Comparison of ENCODE assay signal across 29 cellular contexts in the genomic region with DNA sequence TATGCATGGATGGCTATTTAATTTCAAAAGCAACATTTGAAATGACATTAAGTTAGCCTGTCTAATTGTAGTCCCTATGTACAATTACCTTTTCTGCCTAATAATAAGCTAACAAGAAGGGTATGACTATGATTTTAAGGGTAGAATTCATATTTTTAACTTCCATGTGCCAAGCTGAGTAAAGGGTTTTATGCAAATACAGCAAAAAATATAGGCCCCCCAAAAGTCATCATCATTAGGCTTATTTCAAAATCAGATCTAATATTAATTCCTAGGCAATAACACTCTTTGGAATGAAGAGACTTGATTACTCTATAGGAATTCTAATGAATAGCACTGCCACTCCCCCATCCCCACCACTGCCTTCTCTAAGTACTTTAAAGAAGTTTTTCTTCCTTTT.
"Had no signal": no experiment of that assay in that cellular context is flagged by ENCODE, and none has a peak within 500 bp of the region (broad histone marks: within the 10 kb centered on the region; RNA-seq: fewer than 3 reads in every experiment).

No MANE protein-coding gene starts in this region.

- H3K9me3 ChIP-seq: colonic mucosa, esophagus muscularis mucosa, esophagus squamous epithelium, gastrocnemius medialis, gastroesophageal sphincter, heart left ventricle, heart right ventricle had no signal

- H3K27ac Mint-ChIP-seq: dendritic cell treated with granulocyte-macrophage colony-stimulating factor and Interleukin-4, amounts not matched to agents 40 ng/mL and 50 ng/mL, for 4 days; effector memory CD8-positive, alpha-beta T cell; endodermal cell had no signal

- H3K9me3 Mint-ChIP-seq: dendritic cell treated with granulocyte-macrophage colony-stimulating factor and Interleukin-4, amounts not matched to agents 40 ng/mL and 50 ng/mL, for 4 days; effector memory CD8-positive, alpha-beta T cell; endodermal cell had no signal

- H3K27ac ChIP-seq: colonic mucosa, coronary artery, dorsolateral prefrontal cortex, epithelial cell of prostate, esophagus muscularis mucosa, esophagus squamous epithelium, foreskin keratinocyte, gastrocnemius medialis, gastroesophageal sphincter, heart left ventricle, heart right ventricle had no signal

- H3K36me3 ChIP-seq: colonic mucosa, esophagus muscularis mucosa, esophagus squamous epithelium, gastrocnemius medialis, gastroesophageal sphincter, heart left ventricle, heart right ventricle had no signal

- H3K4me1 Mint-ChIP-seq: endodermal cell had no signal

- H3K4me3 Mint-ChIP-seq: dendritic cell treated with granulocyte-macrophage colony-stimulating factor and Interleukin-4, amounts not matched to agents 40 ng/mL and 50 ng/mL, for 4 days; effector memory CD8-positive, alpha-beta T cell; endodermal cell had no signal

- H3K4me3 ChIP-seq: colonic mucosa, coronary artery, dorsolateral prefrontal cortex, esophagus muscularis mucosa, esophagus squamous epithelium, gastrocnemius medialis, gastroesophageal sphincter, heart left ventricle, heart right ventricle had no signal

- ATAC-seq: effector memory CD8-positive, alpha-beta T cell; esophagus mucosa; foreskin keratinocyte; gastrocnemius medialis; gastroesophageal sphincter; heart left ventricle; heart right ventricle had no signal

- FAIRE-seq: colon, endometrium, endothelial cell of umbilical vein, frontal cortex had no signal

- H3K4me1 ChIP-seq: colonic mucosa, esophagus muscularis mucosa, esophagus squamous epithelium, foreskin keratinocyte, gastrocnemius medialis, gastroesophageal sphincter, heart left ventricle, heart right ventricle had no signal

- H3K27me3 ChIP-seq: colonic mucosa, gastrocnemius medialis had no signal

- DNase-seq: colonic mucosa; cortex of kidney; dermis blood vessel endothelial cell; dorsolateral prefrontal cortex; effector CD4-positive, alpha-beta T cell; effector CD8-positive, alpha-beta T cell; effector memory CD4-positive, alpha-beta T cell; effector memory CD8-positive, alpha-beta T cell; endodermal cell; erythroblast; esophagus squamous epithelium; foreskin fibroblast; foreskin keratinocyte; foreskin melanocyte; gastrocnemius medialis; glutamatergic neuron; head of caudate nucleus; heart left ventricle; heart right ventricle had no signal
